In the genomic region with DNA sequence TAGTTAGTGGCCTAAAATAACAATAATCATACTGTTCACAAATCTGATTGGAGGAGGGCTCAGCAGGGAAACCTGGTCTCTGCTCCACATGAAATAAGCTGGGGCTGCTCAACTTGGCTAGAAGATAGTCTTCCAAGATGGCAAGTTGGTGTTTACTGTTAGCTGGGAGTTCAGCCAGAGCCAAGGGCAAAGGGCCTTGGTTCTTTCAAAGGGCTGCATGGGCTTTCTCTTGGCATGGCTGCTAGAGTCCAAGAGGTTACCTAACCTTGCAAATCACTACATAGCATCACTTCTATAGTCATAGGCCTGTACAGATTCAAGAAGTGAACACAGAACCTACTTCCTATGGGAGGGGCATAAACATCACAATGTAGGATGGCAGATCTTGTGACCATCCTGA, we compare ENCODE assay signal across 18 cellular contexts. TPM values are rescaled to one million over a fixed set of nuclear protein-coding genes. Genes with fewer than 3 reads are reported as not detected.
DNase-seq lines count a peak whose midpoint lies in the region; ATAC-seq, FAIRE-seq and TF ChIP-seq lines count a peak whose summit lies in the region.
"Had no signal": no experiment of that assay in that cellular context is flagged by ENCODE, and none has a peak within 500 bp of the region (broad histone marks: within the 10 kb centered on the region; RNA-seq: fewer than 3 reads in every experiment).

No MANE protein-coding gene starts in this region.

- DNase-seq in HFFc6 (no peak), T-helper 17 cell (no peak), small intestine (peak; percentile 37), T1000 (lab: John Stamatoyannopoulos, UW) (no peak), hippocampal formation (lab: John Stamatoyannopoulos, UW) (no peak), NCI-H128 (lab: John Stamatoyannopoulos, UW; ENCODE audit: unreplicated experiment) (no peak)
- DNase-seq in central memory CD8-positive, alpha-beta T cell (ENCODE audit: low spot score in 2 of 2): no peak
- DNase-seq: BE2C; CD4-positive, alpha-beta memory T cell; DMS153; DMS79 treated with DMSO at 0.1 percent for 48 hours; EL; HCEC 1CT had no signal

- no peaks in the 10 kb centered on the region for H3K27me3 ChIP-seq in small intestine (ENCODE audit: control insufficient read depth in 2 of 2, insufficient read depth in 2 of 2, low read length in 2 of 2)
- H3K27me3 ChIP-seq: BE2C had no signal

- no peak overlapping the region for H3K4me3 Mint-ChIP-seq in HFFc6
- no peak overlapping the region for H3K4me3 Mint-ChIP-seq in T-helper 17 cell
- no peak overlapping the region for H3K4me3 Mint-ChIP-seq in central memory CD8-positive, alpha-beta T cell
- H3K4me3 Mint-ChIP-seq: CD4-positive, alpha-beta memory T cell; IgD-negative memory B cell had no signal

- H3K9me3 Mint-ChIP-seq in HFFc6: 0 out of 2 replicates have a peak, but pooled peaks cover 5% of the 10 kb centered on the region
- no peaks in the 10 kb centered on the region for H3K9me3 Mint-ChIP-seq in central memory CD8-positive, alpha-beta T cell

- H3K4me1 ChIP-seq in small intestine (ENCODE audit: control insufficient read depth in 2 of 2, insufficient read depth in 1 of 2, low read depth in 1 of 2, low read length in 1 of 2): peaks cover 0 to 7% of the 10 kb centered on the region in 2 donors
- H3K4me1 ChIP-seq: BE2C had no signal

- no peak overlapping the region for H3K4me3 ChIP-seq in small intestine (ENCODE audit: low read depth in 1 of 2, low read length in 2 of 2)
- H3K4me3 ChIP-seq: A549 had no signal

- ATAC-seq in T-helper 17 cell: no peak
- no peak for ATAC-seq in central memory CD8-positive, alpha-beta T cell (replicated peaks; ENCODE audit: extremely low read depth, poor library complexity, severe bottlenecking)
- ATAC-seq: A549 had no signal

- H3K4me1 Mint-ChIP-seq in HFFc6 (ENCODE audit: low read depth) (peaks cover 65% of the 10 kb centered on the region), T-helper 17 cell (peaks cover 38% of the 10 kb centered on the region)
- peaks cover 58% of the 10 kb centered on the region for H3K4me1 Mint-ChIP-seq in central memory CD8-positive, alpha-beta T cell

- H3K36me3 ChIP-seq in small intestine (ENCODE audit: control insufficient read depth in 2 of 2, insufficient read depth in 2 of 2, low read length in 2 of 2): no peaks in the 10 kb centered on the region

- peak overlapping the region; percentile 20; the same call in 1 of the 2 replicates for H3K27ac Mint-ChIP-seq in HFFc6
- peak overlapping the region; percentile 16 for H3K27ac Mint-ChIP-seq in T-helper 17 cell
- H3K27ac Mint-ChIP-seq in central memory CD8-positive, alpha-beta T cell (ENCODE audit: low read depth): peak overlapping the region; percentile 27
- H3K27ac Mint-ChIP-seq: CD4-positive, alpha-beta memory T cell; IgD-negative memory B cell had no signal

- no peak for FAIRE-seq in small intestine (lab: Jason Lieb, UNC)
- FAIRE-seq: A549, D721Med, GM12892 had no signal

- no peak overlapping the region for H3K27ac ChIP-seq in small intestine (ENCODE audit: low read depth in 1 of 2, low read length in 1 of 2)
- H3K27ac ChIP-seq: A549, C4-2B had no signal

- H3K9me3 ChIP-seq in T-helper 17 cell (ENCODE audit: control insufficient read depth, low read length, poor library complexity, severe bottlenecking) (no peaks in the 10 kb centered on the region), small intestine (ENCODE audit: control insufficient read depth, low read depth) (no peaks in the 10 kb centered on the region)
- H3K9me3 ChIP-seq: A549 had no signal

- H3K27me3 Mint-ChIP-seq in HFFc6 (ENCODE audit: insufficient read depth): no peaks in the 10 kb centered on the region
- H3K27me3 Mint-ChIP-seq in T-helper 17 cell: no peaks in the 10 kb centered on the region
- no peaks in the 10 kb centered on the region for H3K27me3 Mint-ChIP-seq in central memory CD8-positive, alpha-beta T cell
- H3K27me3 Mint-ChIP-seq: CD4-positive, alpha-beta memory T cell; IgD-negative memory B cell had no signal

- peaks cover 29% of the 10 kb centered on the region for H3K36me3 Mint-ChIP-seq in HFFc6 (ENCODE audit: low read depth)
- H3K36me3 Mint-ChIP-seq in T-helper 17 cell (ENCODE audit: low read depth): peaks cover 12% of the 10 kb centered on the region
- peaks cover 3% of the 10 kb centered on the region for H3K36me3 Mint-ChIP-seq in central memory CD8-positive, alpha-beta T cell (ENCODE audit: insufficient read depth)

- no peak for TF ChIP-seq CTCF in HFFc6 (IDR thresholded peaks at IDR 0.05)

RNA-seq across cellular contexts. Expression of a gene that starts 7.1 kb away (rescaled TPM):
- 100 to 1,000 TPM; 102 to 117 (median 111) TPM for total RNA-seq in HFFc6 (2021; fragmentation: NEBNext Ultra II Directional; extraction: Animal tissue kit (Norgen Biotek cat#: 25700))
- total RNA-seq in T-helper 17 cell: 10 to 100 TPM; 28.7 to 31.5 TPM
- 10 to 100 TPM in 1 of 3 donors, 1 to 10 TPM in 2; 6.8 to 12.5 (median 7.8) TPM for polyA plus RNA-seq in small intestine

RNA-seq across cellular contexts. Expression of a gene that starts 7.2 kb away (rescaled TPM):
- total RNA-seq in HFFc6 (2021; fragmentation: NEBNext Ultra II Directional; extraction: Animal tissue kit (Norgen Biotek cat#: 25700)): 10 to 100 TPM; 37.2 to 54.9 (median 44.9) TPM
- total RNA-seq in T-helper 17 cell: 10 to 100 TPM; 51.2 to 53.0 TPM
- 10 to 100 TPM; 20.6 to 25.1 (median 23.0) TPM for polyA plus RNA-seq in small intestine
